ENCODE assay signal across 1 cellular context in genomic region chr19:35777961-35778360, GRCh38.
TF ChIP-seq lines count a peak whose summit lies in the region.

No MANE protein-coding gene starts in this region.

TF ChIP-seq in GM23338, 12 proteins besides CTCF, POLR2A, EP300 and RAD21:
- TF ChIP-seq EZH2phosphoT487 (IDR thresholded peaks at IDR 0.05; ENCODE audit: unreplicated experiment) (no peak), NANOG (IDR thresholded peaks at IDR 0.05; ENCODE audit: borderline replicate concordance) (no peak), EZH2 (IDR thresholded peaks at IDR 0.05; ENCODE audit: low read depth, unreplicated experiment) (no peak), JUNB (IDR thresholded peaks at IDR 0.05; ENCODE audit: unreplicated experiment) (no peak), ZNF114 (CRISPR knock-in tag; IDR thresholded peaks at IDR 0.05) (no peak)
